In genomic region chr2:219442206-219443015, GRCh38 we compare ENCODE assay signal across 1 cellular context.
TF ChIP-seq lines count a peak whose summit lies in the region.

No MANE protein-coding gene starts in this region.

TF ChIP-seq in endothelial cell of umbilical vein, 7 proteins besides CTCF, POLR2A, EP300 and RAD21:
- TF ChIP-seq EZH2 (IDR thresholded peaks at IDR 0.05; ENCODE audit: borderline replicate concordance, low read depth, low read length, severe bottlenecking), result peak; percentile 74
- TF ChIP-seq FOS (IDR thresholded peaks at IDR 0.05; ENCODE audit: borderline replicate concordance, insufficient read depth, low read length), result no peak
- no peak for TF ChIP-seq JUN (IDR thresholded peaks at IDR 0.05; ENCODE audit: borderline replicate concordance, insufficient read depth, insufficient read length, low read depth)
